In genomic region chr11:69496631-69497220, GRCh38 we compare ENCODE assay signal across 2 cellular contexts.
TF ChIP-seq lines count a peak whose summit lies in the region.

No MANE protein-coding gene starts in this region.

TF ChIP-seq in HCT116, 20 proteins besides CTCF, POLR2A, EP300 and RAD21:
- TF ChIP-seq REST (IDR thresholded peaks at IDR 0.05; ENCODE audit: low read depth) (no peak), ZBTB33 (IDR thresholded peaks at IDR 0.05; ENCODE audit: extremely low read depth, insufficient replicate concordance, low read length) (no peak), EZH2 (IDR thresholded peaks at IDR 0.05) (no peak), ZFX (IDR thresholded peaks at IDR 0.05) (no peak), FOSL1 (IDR thresholded peaks at IDR 0.05; ENCODE audit: low read depth) (no peak), EZH2phosphoT487 (IDR thresholded peaks at IDR 0.05; ENCODE audit: borderline replicate concordance) (no peak), CEBPB (IDR thresholded peaks at IDR 0.05; ENCODE audit: low read depth) (no peak), ZNF274 (IDR thresholded peaks at IDR 0.05; ENCODE audit: low read depth, low read length) (no peak), SRF (IDR thresholded peaks at IDR 0.05; ENCODE audit: low read depth) (no peak), MAX (IDR thresholded peaks at IDR 0.05) (no peak), ELF1 (IDR thresholded peaks at IDR 0.05; ENCODE audit: borderline replicate concordance, low read depth) (no peak)
- TF ChIP-seq, protein P1, sequence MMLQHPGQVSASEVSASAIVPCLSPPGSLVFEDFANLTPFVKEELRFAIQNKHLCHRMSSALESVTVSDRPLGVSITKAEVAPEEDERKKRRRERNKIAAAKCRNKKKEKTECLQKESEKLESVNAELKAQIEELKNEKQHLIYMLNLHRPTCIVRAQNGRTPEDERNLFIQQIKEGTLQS (IDR thresholded peaks at IDR 0.05) = no peak

TF ChIP-seq in H1, 55 proteins besides CTCF, POLR2A, EP300 and RAD21:
- TF ChIP-seq SP1 (IDR thresholded peaks at IDR 0.05; ENCODE audit: low read depth, low read length) = no peak
- no peak for TF ChIP-seq HDAC6 (IDR thresholded peaks at IDR 0.05; ENCODE audit: low read depth, low read length)
- TF ChIP-seq POLR2AphosphoS5 (IDR thresholded peaks at IDR 0.05; ENCODE audit: low read depth, low read length) = no peak
- no peak for TF ChIP-seq KDM1A (IDR thresholded peaks at IDR 0.05; ENCODE audit: borderline replicate concordance, low read length)
- no peak for TF ChIP-seq GTF2F1 (IDR thresholded peaks at IDR 0.05; ENCODE audit: borderline replicate concordance, low read depth, low read length)
- no peak for TF ChIP-seq NANOG (IDR thresholded peaks at IDR 0.05; ENCODE audit: insufficient read depth, low read depth, low read length, poor library complexity, severe bottlenecking)
- TF ChIP-seq BRCA1 (IDR thresholded peaks at IDR 0.05; ENCODE audit: low read depth, low read length) = no peak
- TF ChIP-seq JUN (IDR thresholded peaks at IDR 0.05; ENCODE audit: low read depth, low read length) = no peak
